Comparison of ENCODE assay signal across 8 cellular contexts in the genomic region with DNA sequence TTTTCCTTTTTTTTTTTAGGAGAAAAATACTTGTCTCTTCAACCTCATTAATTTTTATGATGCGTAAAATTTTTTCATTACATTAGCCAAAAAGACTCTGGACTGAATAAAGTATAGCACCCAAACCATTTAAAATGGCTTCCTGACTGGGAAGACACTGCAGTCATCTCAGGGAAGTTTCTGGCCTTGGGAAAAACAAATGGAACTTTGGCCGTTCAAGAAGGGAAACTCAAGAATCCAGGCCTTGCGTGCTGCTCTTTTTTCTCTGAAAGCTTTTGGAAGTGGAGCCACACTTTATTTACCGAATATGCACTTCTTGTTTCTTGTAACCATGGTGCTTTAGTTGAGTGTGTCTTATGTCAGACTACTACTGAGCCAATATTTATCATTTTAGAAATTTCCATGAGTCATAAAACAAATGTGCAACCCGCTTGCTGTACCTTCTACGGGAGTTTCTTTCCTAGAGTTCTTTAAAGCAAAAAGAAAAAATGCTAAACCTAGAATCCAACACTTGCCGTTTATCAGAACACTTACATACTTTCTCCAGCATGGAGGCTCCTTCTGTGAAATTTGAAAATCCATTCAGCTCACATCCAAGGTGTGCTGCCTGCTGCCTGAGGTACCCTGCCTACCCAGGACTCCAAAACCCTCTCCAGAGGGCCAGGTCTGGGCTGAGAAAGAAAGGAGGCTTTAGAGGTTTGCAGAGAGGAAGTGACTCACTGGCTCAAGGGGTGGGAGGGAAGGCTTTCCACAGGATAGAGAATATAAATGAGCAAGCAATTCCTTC. TPM values are rescaled to one million over a fixed set of nuclear protein-coding genes. Genes with fewer than 3 reads are reported as not detected.
A peak's percentile ranks its signal among the peaks of the same experiment; 100 is the strongest.
DNase-seq lines count a peak whose midpoint lies in the region; ATAC-seq and TF ChIP-seq lines count a peak whose summit lies in the region.

No MANE protein-coding gene starts in this region.

- no peaks in the 10 kb centered on the region for H3K27me3 Mint-ChIP-seq in CD14-positive monocyte (ENCODE audit: low read depth in 3 of 3)

- 19% methylated on average over 7 of the region's 7 CpGs for WGBS in prostate gland

- no peak overlapping the region for H2AFZ ChIP-seq in Karpas-422 (ENCODE audit: low read length)

- H3K4me1 Mint-ChIP-seq in CD14-positive monocyte, result peaks cover 9% of the 10 kb centered on the region

- TF ChIP-seq CTCF in CD14-positive monocyte (IDR thresholded peaks at IDR 0.05) (no peak), prostate gland (IDR thresholded peaks at IDR 0.05) (no peak)

- no peak for ATAC-seq in HG02852 (IDR thresholded peaks at IDR 0.05; ENCODE audit: unreplicated experiment)
- no peak for ATAC-seq in GM18520 (IDR thresholded peaks at IDR 0.05; ENCODE audit: unreplicated experiment)

- H3K4me2 ChIP-seq in Karpas-422 (ENCODE audit: low read depth, low read length, poor library complexity, severe bottlenecking), result no peak overlapping the region

- no peak overlapping the region for H3K9ac ChIP-seq in Karpas-422 (ENCODE audit: low read length)

- no peaks in the 10 kb centered on the region for H3K9me3 ChIP-seq in prostate gland
- H3K9me3 ChIP-seq in Karpas-422 (ENCODE audit: low read length), result no peaks in the 10 kb centered on the region

- H3K36me3 ChIP-seq in prostate gland (no peaks in the 10 kb centered on the region), Karpas-422 (ENCODE audit: insufficient read depth, low read length) (no peaks in the 10 kb centered on the region)

- no peaks in the 10 kb centered on the region for H3K79me2 ChIP-seq in Karpas-422 (ENCODE audit: low read length)

- H3K4me3 Mint-ChIP-seq in CD14-positive monocyte, result no peak overlapping the region

- intact Hi-C loops in CD14-positive monocyte (cut with micrococcal nuclease) (no loop called here), prostate gland (cut with DNase I) (no loop called here)

- H3K27ac Mint-ChIP-seq in CD14-positive monocyte, result peak overlapping the region; percentile 55 to 96 (median 87)

- no peak for TF ChIP-seq POLR2A in prostate gland (IDR thresholded peaks at IDR 0.05)

- no peaks in the 10 kb centered on the region for H4K20me1 ChIP-seq in Karpas-422 (ENCODE audit: insufficient read depth, low read depth, low read length)

- H3K9me3 Mint-ChIP-seq in CD14-positive monocyte, result no peaks in the 10 kb centered on the region

- DNase-seq in CD14-positive monocyte (ENCODE audit: low spot score), result peak; percentile 53
- peak; percentile 88 for DNase-seq in HT-29 (ENCODE audit: low spot score)
- DNase-seq in activated CD4-positive, alpha-beta T cell treated with anti-CD3 and anti-CD28 coated beads, Interleukin-2, amount 50 U/mL, for 48 hours, result peak; percentile 43 to 56
- DNase-seq in fibroblast of the conjunctiva (ENCODE audit: low read depth), result peak; percentile 78
- peak; percentile 32 for DNase-seq in prostate gland (ENCODE audit: low spot score)
- DNase-seq in Karpas-422, result no peak

- H3K27ac ChIP-seq in prostate gland (peak overlapping the region; percentile 83), Karpas-422 (ENCODE audit: low read length) (no peak overlapping the region)

- H3K27me3 ChIP-seq in prostate gland (replicated peaks; ENCODE audit: insufficient read depth) (no peaks in the 10 kb centered on the region), Karpas-422 (ENCODE audit: low read length) (no peaks in the 10 kb centered on the region)

- H3K4me1 ChIP-seq in prostate gland (replicated peaks) (peaks cover 14% of the 10 kb centered on the region), Karpas-422 (ENCODE audit: low read length) (no peaks in the 10 kb centered on the region)

- H3K4me3 ChIP-seq in prostate gland, result peak overlapping the region in 1 of 2 donors; percentile 4
- H3K4me3 ChIP-seq in Karpas-422 (ENCODE audit: low read length), result no peak overlapping the region

- H3K36me3 Mint-ChIP-seq in CD14-positive monocyte, result no peaks in the 10 kb centered on the region

- H3K9me2 ChIP-seq in Karpas-422 (replicated peaks; ENCODE audit: insufficient read depth, low read length), result no peaks in the 10 kb centered on the region

RNA-seq across cellular contexts. Expression of gene DSTN, which starts 11.5 kb away (rescaled TPM):
- 10 to 100 TPM; 58.4 to 63.8 TPM for polyA plus RNA-seq in CD14-positive monocyte
- total RNA-seq in HT-29 (2014; rRNA removed; shearing (Covaris generic)), result 91.7 and 98.4 TPM in 2 replicates
- 100 to 1,000 TPM; 284 to 559 TPM for total RNA-seq in prostate gland
- 8.9 and 9.5 TPM in 2 replicates for total RNA-seq in Karpas-422 (2014; rRNA removed; shearing (Covaris generic); ENCODE audit: low replicate concordance)

RNA-seq across cellular contexts. Expression of gene BFSP1, which starts 27.2 kb away (rescaled TPM):
- polyA plus RNA-seq in CD14-positive monocyte, result not detected
- 0.81 and 1.4 TPM in 2 replicates for total RNA-seq in HT-29 (2014; rRNA removed; shearing (Covaris generic))
- 1 to 10 TPM in 1 of 2 donors, under 1 TPM in 1; 0.27 to 6.9 TPM for total RNA-seq in prostate gland
- total RNA-seq in Karpas-422 (2014; rRNA removed; shearing (Covaris generic); ENCODE audit: low replicate concordance), result not detected in 2 replicates
